In genomic region chr12:4270670-4271432, GRCh38 we compare ENCODE assay signal across 8 cellular contexts. TPM values are rescaled to one million over a fixed set of nuclear protein-coding genes. Genes with fewer than 3 reads are reported as not detected.
DNase-seq lines count a peak whose midpoint lies in the region; ATAC-seq and TF ChIP-seq lines count a peak whose summit lies in the region.

No MANE protein-coding gene starts in this region.

- H3K4me3 Mint-ChIP-seq in IgD-negative memory B cell (peak overlapping the region; percentile 93 to 100 (median 96)), osteocyte (ENCODE audit: unreplicated experiment) (peak overlapping the region; percentile 36)
- H3K4me3 Mint-ChIP-seq in activated T-helper 17 cell treated with anti-CD3 and anti-CD28 coated beads, Interleukin-2, amount 50 U/mL, for 72 hours, result peak overlapping the region; percentile 95

- peak overlapping the region; percentile 68 for H3K27ac ChIP-seq in foreskin keratinocyte

- no peak for TF ChIP-seq CTCF in foreskin keratinocyte (conservative IDR thresholded peaks at IDR 0.05)
- TF ChIP-seq CTCF in osteocyte (IDR thresholded peaks at IDR 0.05), result no peak

- H3K9me3 Mint-ChIP-seq in IgD-negative memory B cell, result no peaks in the 10 kb centered on the region
- H3K9me3 Mint-ChIP-seq in activated T-helper 17 cell treated with anti-CD3 and anti-CD28 coated beads, Interleukin-2, amount 50 U/mL, for 72 hours, result no peaks in the 10 kb centered on the region
- H3K9me3 Mint-ChIP-seq in osteocyte (ENCODE audit: unreplicated experiment), result no peaks in the 10 kb centered on the region

- no peaks in the 10 kb centered on the region for H3K36me3 Mint-ChIP-seq in IgD-negative memory B cell
- H3K36me3 Mint-ChIP-seq in activated T-helper 17 cell treated with anti-CD3 and anti-CD28 coated beads, Interleukin-2, amount 50 U/mL, for 72 hours (ENCODE audit: low read depth), result peaks cover 46% of the 10 kb centered on the region
- peaks cover 2% of the 10 kb centered on the region for H3K36me3 Mint-ChIP-seq in osteocyte (ENCODE audit: unreplicated experiment)

- H3K27ac Mint-ChIP-seq in IgD-negative memory B cell (peak overlapping the region; percentile 96 to 99 (median 97)), osteocyte (ENCODE audit: unreplicated experiment) (no peak overlapping the region)
- peak overlapping the region; percentile 98 for H3K27ac Mint-ChIP-seq in activated T-helper 17 cell treated with anti-CD3 and anti-CD28 coated beads, Interleukin-2, amount 50 U/mL, for 72 hours

- H3K27me3 ChIP-seq in foreskin keratinocyte, result peaks cover 25% of the 10 kb centered on the region

- H3K27me3 Mint-ChIP-seq in IgD-negative memory B cell (peaks cover 5% of the 10 kb centered on the region), osteocyte (ENCODE audit: unreplicated experiment) (peaks cover 67% of the 10 kb centered on the region)
- no peaks in the 10 kb centered on the region for H3K27me3 Mint-ChIP-seq in activated T-helper 17 cell treated with anti-CD3 and anti-CD28 coated beads, Interleukin-2, amount 50 U/mL, for 72 hours

- H3K4me1 Mint-ChIP-seq in IgD-negative memory B cell (peaks cover 14 to 21% (median 18%) of the 10 kb centered on the region in 3 donors), osteocyte (ENCODE audit: unreplicated experiment) (peaks cover 40% of the 10 kb centered on the region)
- peaks cover 10% of the 10 kb centered on the region for H3K4me1 Mint-ChIP-seq in activated T-helper 17 cell treated with anti-CD3 and anti-CD28 coated beads, Interleukin-2, amount 50 U/mL, for 72 hours

- DNase-seq in AG08396 (ENCODE audit: low spot score) (peak; percentile 24), foreskin keratinocyte (peak in 1 of 2 donors; percentile 70), osteocyte (ENCODE audit: extremely low spot score, unreplicated experiment) (peak; percentile 81), NCI-H187 (lab: John Stamatoyannopoulos, UW) (no peak)

- H3K4me1 ChIP-seq in foreskin keratinocyte, result peaks cover 15% of the 10 kb centered on the region

- no peak for ATAC-seq in activated T-helper 17 cell treated with anti-CD3 and anti-CD28 coated beads, Interleukin-2, amount 50 U/mL, for 72 hours (replicated peaks)
- ATAC-seq in foreskin keratinocyte (no peak), HG02588 (IDR thresholded peaks at IDR 0.05; ENCODE audit: unreplicated experiment) (no peak), HG03097 (IDR thresholded peaks at IDR 0.05; ENCODE audit: low FRiP score, unreplicated experiment) (no peak)

RNA-seq across cellular contexts. Expression of gene CCND2, which starts 2.7 kb away (rescaled TPM):
- polyA plus RNA-seq in IgD-negative memory B cell (11.7 TPM), foreskin keratinocyte (74.0 and 87.4 TPM in 2 replicates)
- 100 to 1,000 TPM; 378 to 404 TPM for total RNA-seq in activated T-helper 17 cell treated with anti-CD3 and anti-CD28 coated beads, Interleukin-2, amount 50 U/mL, for 72 hours
- total RNA-seq in foreskin keratinocyte (372 and 386 TPM in 2 replicates), osteocyte (9.8 and 12.6 TPM in 2 replicates)

RNA-seq across cellular contexts. Expression of gene TIGAR, which starts 50.2 kb away (rescaled TPM):
- polyA plus RNA-seq in IgD-negative memory B cell (5.2 TPM), foreskin keratinocyte (17.1 and 20.7 TPM in 2 replicates)
- total RNA-seq in activated T-helper 17 cell treated with anti-CD3 and anti-CD28 coated beads, Interleukin-2, amount 50 U/mL, for 72 hours, result 10 to 100 TPM in 1 of 2 donors, 1 to 10 TPM in 1; 6.8 to 12.7 TPM
- total RNA-seq in foreskin keratinocyte (20.8 and 24.7 TPM in 2 replicates), osteocyte (16.6 and 19.9 TPM in 2 replicates)

Comparison
In these comparisons a context has a peak if more than half of its experiments do, and no peak if none do; other contexts are left out.
1. DNase-seq: peak in AG08396 (single experiment) and osteocyte (single experiment); none in NCI-H187 (0 of 2).
2. H3K4me3 Mint-ChIP-seq: peak in every context shown above with its lines; median percentile 96 in IgD-negative memory B cell; 95 in activated T-helper 17 cell treated with anti-CD3 and anti-CD28 coated beads, Interleukin-2, amount 50 U/mL, for 72 hours; 36 in osteocyte.
3. RNA of gene CCND2, which starts 2.7 kb away (total RNA-seq): 378 to 404 TPM in activated T-helper 17 cell treated with anti-CD3 and anti-CD28 coated beads, Interleukin-2, amount 50 U/mL, for 72 hours and 372 to 386 TPM in foreskin keratinocyte; 9.8 to 12.6 TPM in osteocyte; every median in the first group is over 10 times any median in the second.